14 cellular contexts compared by ENCODE assay signal in genomic region chr12:26633591-26634210, GRCh38.
DNase-seq lines count a peak whose midpoint lies in the region; ATAC-seq and TF ChIP-seq lines count a peak whose summit lies in the region.
"Had no signal": no experiment of that assay in that cellular context is flagged by ENCODE, and none has a peak within 500 bp of the region (broad histone marks: within the 10 kb centered on the region; RNA-seq: fewer than 3 reads in every experiment).

No MANE protein-coding gene starts in this region.

- peaks cover 3 to 69% (median 13%) of the 10 kb centered on the region in 3 donors for H3K4me1 ChIP-seq in gastroesophageal sphincter
- peaks cover 0 to 14% (median 3%) of the 10 kb centered on the region in 4 donors for H3K4me1 ChIP-seq in tibial artery
- H3K4me1 ChIP-seq: parathyroid adenoma had no signal

- 37 to 50% methylated on average over 4 to 5 of the region's 5 CpGs for WGBS in gastroesophageal sphincter (ENCODE audit: low coverage in 1 of 2), 2 donors

- H3K9me3 Mint-ChIP-seq in activated naive CD4-positive, alpha-beta T cell treated with anti-CD3 and anti-CD28 coated beads, Interleukin-2, amount 50 U/mL, for 72 hours = no peaks in the 10 kb centered on the region
- H3K9me3 Mint-ChIP-seq: activated CD4-positive, alpha-beta memory T cell treated with anti-CD3 and anti-CD28 coated beads for 36 hours had no signal

- ATAC-seq in activated naive CD4-positive, alpha-beta T cell treated with anti-CD3 and anti-CD28 coated beads, Interleukin-2, amount 50 U/mL, for 72 hours = peak; percentile 22 to 41
- no peak for ATAC-seq in gastroesophageal sphincter
- no peak for ATAC-seq in GM18867 (IDR thresholded peaks at IDR 0.05; ENCODE audit: unreplicated experiment)
- ATAC-seq in HG03442 (IDR thresholded peaks at IDR 0.05; ENCODE audit: unreplicated experiment) = no peak
- ATAC-seq: left colon had no signal

- H3K36me3 ChIP-seq in gastroesophageal sphincter = no peaks in the 10 kb centered on the region
- H3K36me3 ChIP-seq in tibial artery = no peaks in the 10 kb centered on the region

- no peak for DNase-seq in activated naive CD4-positive, alpha-beta T cell treated with anti-CD3 and anti-CD28 coated beads, Interleukin-2, amount 50 U/mL, for 72 hours (ENCODE audit: low spot score in 2 of 2)
- DNase-seq in activated naive CD4-positive, alpha-beta T cell (lab: John Stamatoyannopoulos, UW) = no peak
- DNase-seq in amniotic epithelial cell (ENCODE audit: low read depth) (peak; percentile 70), substantia nigra (lab: John Stamatoyannopoulos, UW) (peak in 4 of 49 donors; percentile 6 to 61 (median 20)), tibial artery (no peak)
- DNase-seq: activated CD4-positive, alpha-beta memory T cell treated with anti-CD3 and anti-CD28 coated beads for 36 hours; amniotic stem cell; erythroblast; left colon; MM.1S had no signal

- H3K27ac Mint-ChIP-seq in activated naive CD4-positive, alpha-beta T cell treated with anti-CD3 and anti-CD28 coated beads, Interleukin-2, amount 50 U/mL, for 72 hours = no peak overlapping the region
- H3K27ac Mint-ChIP-seq: activated CD4-positive, alpha-beta memory T cell treated with anti-CD3 and anti-CD28 coated beads for 36 hours had no signal

- H3K4me3 ChIP-seq in gastroesophageal sphincter = no peak overlapping the region
- H3K4me3 ChIP-seq in tibial artery = no peak overlapping the region

- H3K36me3 Mint-ChIP-seq in activated naive CD4-positive, alpha-beta T cell treated with anti-CD3 and anti-CD28 coated beads, Interleukin-2, amount 50 U/mL, for 72 hours = peaks cover 0 to 10% of the 10 kb centered on the region in 2 donors

- no peak for TF ChIP-seq POLR2A in gastroesophageal sphincter (IDR thresholded peaks at IDR 0.05)

- H3K27ac ChIP-seq in gastroesophageal sphincter (peak overlapping the region in 3 of 4 donors; percentile 16 to 79 (median 55)), substantia nigra (ENCODE audit: low read depth, low read length, poor library complexity, severe bottlenecking) (peak overlapping the region; percentile 81), tibial artery (no peak overlapping the region)
- H3K27ac ChIP-seq: parathyroid adenoma had no signal

- H3K9me3 ChIP-seq in gastroesophageal sphincter (no peaks in the 10 kb centered on the region), tibial artery (no peaks in the 10 kb centered on the region)

- H3K27me3 ChIP-seq in gastroesophageal sphincter (no peaks in the 10 kb centered on the region), tibial artery (no peaks in the 10 kb centered on the region)

- intact Hi-C loops in tibial artery (cut with DNase I; ENCODE audit: low total_unique reads) = no loop called here

- no peak for TF ChIP-seq CTCF in gastroesophageal sphincter (IDR thresholded peaks at IDR 0.05)
- TF ChIP-seq CTCF in tibial artery (IDR thresholded peaks at IDR 0.05) = no peak

- no peak for TF ChIP-seq EP300 in gastroesophageal sphincter (IDR thresholded peaks at IDR 0.05)

Comparison
In these comparisons a context has a peak if more than half of its experiments do, and no peak if none do; other contexts are left out.
1. ATAC-seq: peak in activated naive CD4-positive, alpha-beta T cell treated with anti-CD3 and anti-CD28 coated beads, Interleukin-2, amount 50 U/mL, for 72 hours (2 of 2); none in gastroesophageal sphincter (single experiment), GM18867 (single experiment) and HG03442 (single experiment).
2. H3K27ac ChIP-seq: peak in gastroesophageal sphincter (3 of 4) and substantia nigra (single experiment); none in tibial artery (0 of 2).